ENCODE assay signal across 24 cellular contexts in the genomic region with DNA sequence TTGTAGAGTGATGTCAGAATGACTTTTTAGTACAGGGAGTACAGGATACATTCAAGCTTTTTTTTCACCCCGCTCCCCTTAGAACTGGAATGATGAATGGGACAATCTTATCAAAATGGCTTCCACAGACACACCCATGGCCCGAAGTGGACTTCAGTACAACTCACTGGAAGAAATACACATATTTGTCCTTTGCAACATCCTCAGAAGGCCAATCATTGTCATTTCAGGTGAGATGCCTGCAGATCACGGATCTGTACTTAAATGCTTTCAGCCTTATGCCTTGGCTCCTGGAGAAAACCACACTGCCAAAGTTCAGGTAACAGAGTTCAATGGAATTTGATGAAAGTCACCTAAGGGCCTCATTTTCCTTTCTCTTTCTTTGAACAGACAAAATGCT. TPM values are rescaled to one million over a fixed set of nuclear protein-coding genes. Genes with fewer than 3 reads are reported as not detected.
DNase-seq lines count a peak whose midpoint lies in the region; ATAC-seq and TF ChIP-seq lines count a peak whose summit lies in the region.
"Had no signal": no experiment of that assay in that cellular context is flagged by ENCODE, and none has a peak within 500 bp of the region (broad histone marks: within the 10 kb centered on the region; RNA-seq: fewer than 3 reads in every experiment).

No MANE protein-coding gene starts in this region.

- H3K4me1 Mint-ChIP-seq in activated CD4-positive, alpha-beta T cell treated with anti-CD3 and anti-CD28 coated beads, Interleukin-2, amount 10 ng/mL, durations not matched to agents 7 days and 5 days = peaks cover 85% of the 10 kb centered on the region
- H3K4me1 Mint-ChIP-seq in Caco-2 (ENCODE audit: low read depth, unreplicated experiment) = peaks cover 24% of the 10 kb centered on the region
- peaks cover 72% of the 10 kb centered on the region for H3K4me1 Mint-ChIP-seq in activated naive CD8-positive, alpha-beta T cell treated with anti-CD3 and anti-CD28 coated beads for 36 hours

- no peaks in the 10 kb centered on the region for H3K27me3 Mint-ChIP-seq in activated CD4-positive, alpha-beta T cell treated with anti-CD3 and anti-CD28 coated beads, Interleukin-2, amount 10 ng/mL, durations not matched to agents 7 days and 5 days
- H3K27me3 Mint-ChIP-seq in Caco-2 (ENCODE audit: insufficient read depth, unreplicated experiment) = no peaks in the 10 kb centered on the region
- no peaks in the 10 kb centered on the region for H3K27me3 Mint-ChIP-seq in activated naive CD8-positive, alpha-beta T cell treated with anti-CD3 and anti-CD28 coated beads for 36 hours
- H3K27me3 Mint-ChIP-seq: brain had no signal

- no TSS peak for BruUV-seq in Caco-2 (replicated peaks; lab: Mats Ljungman, UMichigan)

- CTCF ChIA-PET in activated CD4-positive, alpha-beta T cell treated with anti-CD3 and anti-CD28 coated beads, Interleukin-2, amount 10 ng/mL, durations not matched to agents 7 days and 5 days (lab: Charles Lee) = interaction anchor here (1.5 kb wide), 1 partner anchor 171 kb away, joined by 3 read pairs; no protein-coding TSS in a partner anchor
- CTCF ChIA-PET in Caco-2 (lab: Charles Lee) = no interaction called here

- H3K4me3 Mint-ChIP-seq in activated CD4-positive, alpha-beta T cell treated with anti-CD3 and anti-CD28 coated beads, Interleukin-2, amount 10 ng/mL, durations not matched to agents 7 days and 5 days = no peak overlapping the region
- no peak overlapping the region for H3K4me3 Mint-ChIP-seq in Caco-2 (ENCODE audit: unreplicated experiment)
- peak overlapping the region; percentile 100 for H3K4me3 Mint-ChIP-seq in activated naive CD8-positive, alpha-beta T cell treated with anti-CD3 and anti-CD28 coated beads for 36 hours
- H3K4me3 Mint-ChIP-seq: brain had no signal

- H3K36me3 ChIP-seq in Caco-2 (ENCODE audit: control insufficient read depth, insufficient read depth, low read length) = peaks cover 6% of the 10 kb centered on the region
- peaks cover 0 to 61% of the 10 kb centered on the region in 2 donors for H3K36me3 ChIP-seq in adrenal gland (replicated peaks in 1 of 2)

- no peak overlapping the region for H3K4me3 ChIP-seq in Caco-2 (ENCODE audit: low read depth, low read length)
- H3K4me3 ChIP-seq in adrenal gland = no peak overlapping the region
- H3K4me3 ChIP-seq: A549, gastrocnemius medialis, HAP-1, thyroid gland had no signal

- TF ChIP-seq CTCF in Caco-2 (IDR thresholded peaks at IDR 0.05; ENCODE audit: insufficient read depth in 1 of 2, low read depth in 1 of 2, low read length in 1 of 2, severe bottlenecking in 1 of 2, unreplicated experiment in 1 of 2) = no peak
- TF ChIP-seq CTCF in omental fat pad (IDR thresholded peaks at IDR 0.05) = no peak
- no peak for TF ChIP-seq CTCF in adrenal gland (IDR thresholded peaks at IDR 0.05)

- H3K9me3 ChIP-seq in Caco-2 (no peaks in the 10 kb centered on the region), adrenal gland (replicated peaks in 1 of 3) (no peaks in the 10 kb centered on the region)
- H3K9me3 ChIP-seq: A549, gastrocnemius medialis, HAP-1, thyroid gland had no signal

- H3K36me3 Mint-ChIP-seq in activated CD4-positive, alpha-beta T cell treated with anti-CD3 and anti-CD28 coated beads, Interleukin-2, amount 10 ng/mL, durations not matched to agents 7 days and 5 days (ENCODE audit: low read depth) = peaks cover 87% of the 10 kb centered on the region
- H3K36me3 Mint-ChIP-seq in Caco-2 (ENCODE audit: insufficient read depth, unreplicated experiment) = peaks cover 92% of the 10 kb centered on the region
- H3K36me3 Mint-ChIP-seq in activated naive CD8-positive, alpha-beta T cell treated with anti-CD3 and anti-CD28 coated beads for 36 hours = peaks cover 97% of the 10 kb centered on the region

- H3K27me3 ChIP-seq in Caco-2 (replicated peaks; ENCODE audit: control insufficient read depth, insufficient read depth, low read length) (no peaks in the 10 kb centered on the region), adrenal gland (no peaks in the 10 kb centered on the region)
- H3K27me3 ChIP-seq: gastrocnemius medialis, thyroid gland had no signal

- ATAC-seq in omental fat pad (ENCODE audit: low FRiP score) (peak; percentile 19), GM18511 (IDR thresholded peaks at IDR 0.05; ENCODE audit: unreplicated experiment) (no peak)
- ATAC-seq: A549, gastrocnemius medialis had no signal

- POLR2A ChIA-PET in activated CD4-positive, alpha-beta T cell treated with anti-CD3 and anti-CD28 coated beads, Interleukin-2, amount 10 ng/mL, durations not matched to agents 7 days and 5 days (lab: Charles Lee) = no interaction called here
- POLR2A ChIA-PET in Caco-2 (lab: Charles Lee) = no interaction called here

- no peak for TF ChIP-seq POLR2A in adrenal gland (IDR thresholded peaks at IDR 0.05)

- H3K27ac Mint-ChIP-seq in activated CD4-positive, alpha-beta T cell treated with anti-CD3 and anti-CD28 coated beads, Interleukin-2, amount 10 ng/mL, durations not matched to agents 7 days and 5 days = peak overlapping the region; percentile 28
- H3K27ac Mint-ChIP-seq in Caco-2 (ENCODE audit: unreplicated experiment) = peak overlapping the region; percentile 68
- peak overlapping the region; percentile 91 for H3K27ac Mint-ChIP-seq in activated naive CD8-positive, alpha-beta T cell treated with anti-CD3 and anti-CD28 coated beads for 36 hours
- H3K27ac Mint-ChIP-seq: brain had no signal

- H3K27ac ChIP-seq in adrenal gland = no peak overlapping the region
- H3K27ac ChIP-seq: gastrocnemius medialis, thyroid gland had no signal

- H3K4me1 ChIP-seq in Caco-2 (peaks cover 40% of the 10 kb centered on the region), adrenal gland (replicated peaks in 1 of 2) (peaks cover 0 to 33% of the 10 kb centered on the region in 2 donors)

- WGBS in adrenal gland, 4 donors = 88 to 93% (median 89%) methylated on average over 3 of the region's 3 CpGs

- no peak for DNase-seq in activated CD4-positive, alpha-beta T cell treated with anti-CD3 and anti-CD28 coated beads, Interleukin-2, amount 10 ng/mL, durations not matched to agents 7 days and 5 days
- DNase-seq in activated CD4-positive, alpha-beta T cell treated with anti-CD3 and anti-CD28 coated beads for 4 hours = no peak
- DNase-seq in Caco-2 (no peak), omental fat pad (ENCODE audit: low spot score) (no peak), adrenal gland (no peak)
- no peak for DNase-seq in activated naive CD8-positive, alpha-beta T cell treated with anti-CD3 and anti-CD28 coated beads for 36 hours
- no peak for DNase-seq in stimulated activated CD4-positive, alpha-beta T cell treated with anti-CD3 and anti-CD28 coated beads, Interleukin-4, amount 100 ng/mL, for 24 hours
- DNase-seq: activated CD4-positive, alpha-beta T cell treated with anti-CD3 and anti-CD28 coated beads for 1 hour; dermis blood vessel endothelial cell; erythroblast; gastrocnemius medialis; KG1; NCI-H1048; NCI-H524; posterior cingulate gyrus; SHP77 treated with DMSO at 0.1 percent for 48 hours; stimulated activated CD4-positive, alpha-beta T cell treated with anti-CD3 and anti-CD28 coated beads, Interleukin-4, amount 100 ng/mL, for 4 hours; stimulated activated CD8-positive, alpha-beta memory T cell treated with anti-CD3 and anti-CD28 coated beads, Interleukin-4, amount 100 ng/mL, for 48 hours; T-helper 9 cell; thyroid gland had no signal

- H3K9me3 Mint-ChIP-seq in activated CD4-positive, alpha-beta T cell treated with anti-CD3 and anti-CD28 coated beads, Interleukin-2, amount 10 ng/mL, durations not matched to agents 7 days and 5 days = no peaks in the 10 kb centered on the region
- no peaks in the 10 kb centered on the region for H3K9me3 Mint-ChIP-seq in Caco-2 (ENCODE audit: unreplicated experiment)
- no peaks in the 10 kb centered on the region for H3K9me3 Mint-ChIP-seq in activated naive CD8-positive, alpha-beta T cell treated with anti-CD3 and anti-CD28 coated beads for 36 hours
- H3K9me3 Mint-ChIP-seq: brain had no signal

- intact Hi-C loops in Caco-2 (cut with micrococcal nuclease; ENCODE audit: unreplicated experiment) = no loop called here
- intact Hi-C loops in adrenal gland (cut with DNase I) = loop anchor here (5.0 to 10.0 kb wide), 2 partner anchors 67 to 69 kb away; no protein-coding TSS in a partner anchor

RNA-seq across cellular contexts. Expression of gene TNFAIP3, which starts 8.5 kb away (rescaled TPM):
- total RNA-seq in activated CD4-positive, alpha-beta T cell treated with anti-CD3 and anti-CD28 coated beads, Interleukin-2, amount 10 ng/mL, durations not matched to agents 7 days and 5 days = 10 to 100 TPM; 41.8 to 43.9 TPM
- total RNA-seq in Caco-2 (2022) (45.7 and 50.4 TPM in 2 replicates), omental fat pad (100 to 1,000 TPM in 1 of 4 donors, 10 to 100 TPM in 3; 24.2 to 250 (median 44.5) TPM), adrenal gland (10 to 100 TPM in 7 of 8 donors, 1 to 10 TPM in 1; 5.0 to 29.7 (median 17.6) TPM)
- total RNA-seq in activated naive CD8-positive, alpha-beta T cell treated with anti-CD3 and anti-CD28 coated beads for 36 hours = 100 to 1,000 TPM; 214 to 222 TPM
- 10 to 100 TPM; 10.5 to 15.5 (median 13.9) TPM for polyA plus RNA-seq in adrenal gland

Comparison
In these comparisons a context has a peak if more than half of its experiments do, and no peak if none do; other contexts are left out.
1. H3K27ac Mint-ChIP-seq: peak in every context shown above with its lines; median percentile 91 in activated naive CD8-positive, alpha-beta T cell treated with anti-CD3 and anti-CD28 coated beads for 36 hours; 68 in Caco-2; 28 in activated CD4-positive, alpha-beta T cell treated with anti-CD3 and anti-CD28 coated beads, Interleukin-2, amount 10 ng/mL, durations not matched to agents 7 days and 5 days.